13 cellular contexts compared by ENCODE assay signal in genomic region chr1:20250346-20250989, GRCh38. TPM values are rescaled to one million over a fixed set of nuclear protein-coding genes. Genes with fewer than 3 reads are reported as not detected.
DNase-seq lines count a peak whose midpoint lies in the region; ATAC-seq and TF ChIP-seq lines count a peak whose summit lies in the region.
"Had no signal": no experiment of that assay in that cellular context is flagged by ENCODE, and none has a peak within 500 bp of the region (broad histone marks: within the 10 kb centered on the region; RNA-seq: fewer than 3 reads in every experiment).

No MANE protein-coding gene starts in this region.

- no peak for TF ChIP-seq EP300 in sigmoid colon (IDR thresholded peaks at IDR 0.05)

- H3K27ac ChIP-seq in sigmoid colon, result no peak overlapping the region
- no peak overlapping the region for H3K27ac ChIP-seq in CD4-positive, alpha-beta memory T cell (ENCODE audit: low read depth, low read length)

- intact Hi-C loops in sigmoid colon (cut with DNase I), result no loop called here
- intact Hi-C loops in CD4-positive, alpha-beta memory T cell (cut with micrococcal nuclease), result no loop called here

- H3K4me1 Mint-ChIP-seq in effector memory CD8-positive, alpha-beta T cell (ENCODE audit: low read depth in 2 of 2), result peaks cover 17 to 18% of the 10 kb centered on the region in 2 donors
- H3K4me1 Mint-ChIP-seq in CD4-positive, alpha-beta memory T cell, result peaks cover 6 to 25% (median 11%) of the 10 kb centered on the region in 4 donors

- DNase-seq in NCI-H82 (lab: John Stamatoyannopoulos, UW), result peak; percentile 67
- DNase-seq in NCI-H82 treated with DMSO at 0.1 percent for 48 hours (lab: John Stamatoyannopoulos, UW; ENCODE audit: unreplicated experiment), result no peak
- peak; percentile 90 for DNase-seq in NCI-H1436 treated with DMSO at 0.1 percent for 48 hours (lab: John Stamatoyannopoulos, UW)
- DNase-seq in effector memory CD8-positive, alpha-beta T cell, result no peak
- peak; percentile 64 for DNase-seq in sigmoid colon
- no peak for DNase-seq in CD4-positive, alpha-beta memory T cell
- DNase-seq in activated effector memory CD4-positive, alpha-beta T cell treated with anti-CD3 and anti-CD28 coated beads, Interleukin-2, amount 50 U/mL, for 16 hours, result no peak
- DNase-seq in glomerular visceral epithelial cell (ENCODE audit: extremely low spot score), result no peak
- DNase-seq: NCI-H2081 treated with DMSO at 0.1 percent for 48 hours, T-helper 9 cell, trophoblast cell had no signal

- peaks cover 0 to 10% (median 0%) of the 10 kb centered on the region in 3 donors for H3K27me3 ChIP-seq in sigmoid colon
- H3K27me3 ChIP-seq in CD4-positive, alpha-beta memory T cell (ENCODE audit: insufficient read depth, low read length), result no peaks in the 10 kb centered on the region

- CTCF ChIA-PET in CD4-positive, alpha-beta memory T cell (lab: Charles Lee; ENCODE audit: partially characterized antibody), result interaction anchor here (1.2 to 1.3 kb wide), 2 partner anchors 9 to 38 kb away, joined by 3 to 5 read pairs; no protein-coding TSS in a partner anchor

- no peak overlapping the region for H3K4me3 ChIP-seq in sigmoid colon
- no peak overlapping the region for H3K4me3 ChIP-seq in CD4-positive, alpha-beta memory T cell (ENCODE audit: low read length in 2 of 2)

- no peaks in the 10 kb centered on the region for H3K36me3 ChIP-seq in sigmoid colon
- no peaks in the 10 kb centered on the region for H3K36me3 ChIP-seq in CD4-positive, alpha-beta memory T cell (ENCODE audit: insufficient read depth, low read length)

- POLR2A ChIA-PET in CD4-positive, alpha-beta memory T cell (lab: Charles Lee; ENCODE audit: partially characterized antibody), result no interaction called here

- peaks cover 2% of the 10 kb centered on the region for H3K36me3 Mint-ChIP-seq in effector memory CD8-positive, alpha-beta T cell (ENCODE audit: insufficient read depth)
- no peaks in the 10 kb centered on the region for H3K36me3 Mint-ChIP-seq in CD4-positive, alpha-beta memory T cell
- H3K36me3 Mint-ChIP-seq: activated naive CD8-positive, alpha-beta T cell had no signal

- H3K9me3 ChIP-seq in sigmoid colon, result no peaks in the 10 kb centered on the region
- H3K9me3 ChIP-seq in CD4-positive, alpha-beta memory T cell (ENCODE audit: control insufficient read depth in 1 of 2, low read length in 2 of 2), result no peaks in the 10 kb centered on the region

- peak overlapping the region; percentile 83 to 91 for H3K27ac Mint-ChIP-seq in effector memory CD8-positive, alpha-beta T cell
- peak overlapping the region in 3 of 7 donors; percentile 14 to 62 (median 19) for H3K27ac Mint-ChIP-seq in CD4-positive, alpha-beta memory T cell

- ATAC-seq in effector memory CD8-positive, alpha-beta T cell (replicated peaks), result no peak

- no peaks in the 10 kb centered on the region for H3K9me3 Mint-ChIP-seq in effector memory CD8-positive, alpha-beta T cell
- peaks cover 0 to 7% (median 0%) of the 10 kb centered on the region in 8 donors for H3K9me3 Mint-ChIP-seq in CD4-positive, alpha-beta memory T cell

- peaks cover 3% of the 10 kb centered on the region in 2 donors for H3K27me3 Mint-ChIP-seq in effector memory CD8-positive, alpha-beta T cell
- H3K27me3 Mint-ChIP-seq in CD4-positive, alpha-beta memory T cell, result peaks cover 2% of the 10 kb centered on the region in 2 donors
- H3K27me3 Mint-ChIP-seq: activated naive CD8-positive, alpha-beta T cell had no signal

- WGBS in sigmoid colon, 2 donors, result 9 to 48% methylated on average over 7 of the region's 7 CpGs

- peaks cover 0 to 6% (median 3%) of the 10 kb centered on the region in 4 donors for H3K4me1 ChIP-seq in sigmoid colon
- H3K4me1 ChIP-seq in CD4-positive, alpha-beta memory T cell (ENCODE audit: insufficient read depth, low read length), result peaks cover 22% of the 10 kb centered on the region

- no peak for TF ChIP-seq POLR2A in sigmoid colon (IDR thresholded peaks at IDR 0.05)

- TF ChIP-seq CTCF in sigmoid colon (IDR thresholded peaks at IDR 0.05), result no peak

- H3K4me3 Mint-ChIP-seq in effector memory CD8-positive, alpha-beta T cell, result no peak overlapping the region
- no peak overlapping the region for H3K4me3 Mint-ChIP-seq in CD4-positive, alpha-beta memory T cell
- H3K4me3 Mint-ChIP-seq: activated naive CD8-positive, alpha-beta T cell had no signal

RNA-seq across cellular contexts. Expression of gene VWA5B1, which starts 40.2 kb away (rescaled TPM):
- total RNA-seq in sigmoid colon, result under 1 TPM in 1 of 4 donors, not detected in 3; 0.16 TPM
- under 1 TPM in 1 of 3 donors, not detected in 2; 0.22 TPM for polyA plus RNA-seq in sigmoid colon
- total RNA-seq in CD4-positive, alpha-beta memory T cell, result under 1 TPM in 1 of 2 experiments, not detected in 1; 0.17 TPM
- polyA plus RNA-seq in CD4-positive, alpha-beta memory T cell, result under 1 TPM in 1 of 2 donors, not detected in 1; 0.11 TPM
- polyA plus RNA-seq: AG04450 had no signal

Comparison
In these comparisons a context has a peak if more than half of its experiments do, and no peak if none do; other contexts are left out.
1. DNase-seq: peak in NCI-H82 (single experiment), NCI-H1436 treated with DMSO at 0.1 percent for 48 hours (single experiment) and sigmoid colon (single experiment); none in NCI-H82 treated with DMSO at 0.1 percent for 48 hours (single experiment), effector memory CD8-positive, alpha-beta T cell (0 of 3), CD4-positive, alpha-beta memory T cell (0 of 5), activated effector memory CD4-positive, alpha-beta T cell treated with anti-CD3 and anti-CD28 coated beads, Interleukin-2, amount 50 U/mL, for 16 hours (single experiment) and glomerular visceral epithelial cell (single experiment).